In genomic region chr12:7638764-7639570, GRCh38 we compare ENCODE assay signal across 8 cellular contexts. TPM values are rescaled to one million over a fixed set of nuclear protein-coding genes. Genes with fewer than 3 reads are reported as not detected.
A peak's percentile ranks its signal among the peaks of the same experiment; 100 is the strongest.
DNase-seq lines count a peak whose midpoint lies in the region; ATAC-seq, FAIRE-seq and TF ChIP-seq lines count a peak whose summit lies in the region.

No MANE protein-coding gene starts in this region.

- peak; percentile 14 for DNase-seq in DMS79 (lab: John Stamatoyannopoulos, UW)
- DNase-seq in H54 (ENCODE audit: insufficient read length, low spot score), result peak; percentile 60
- DNase-seq in NCI-H1105 (lab: John Stamatoyannopoulos, UW), result peak; percentile 82
- DNase-seq in SW480 (ENCODE audit: low spot score), result peak; percentile 91
- peak; percentile 92 for DNase-seq in adipocyte (ENCODE audit: low read depth)
- DNase-seq in left ventricle myocardium superior, result peak; percentile 65
- peak; percentile 53 to 77 for DNase-seq in psoas muscle
- DNase-seq in vagina (ENCODE audit: extremely low spot score in 2 of 2), result peak in 1 of 2 donors; percentile 91

- H3K27ac ChIP-seq in psoas muscle (no peak overlapping the region), vagina (no peak overlapping the region)

- H3K27me3 ChIP-seq in adipocyte (replicated peaks; ENCODE audit: control insufficient read depth, insufficient read depth, low read length), result peaks cover 14% of the 10 kb centered on the region
- peaks cover under 1 to 9% (median 2%) of the 10 kb centered on the region in 3 donors for H3K27me3 ChIP-seq in psoas muscle (ENCODE audit: insufficient read depth in 3 of 3, low read length in 2 of 3)
- no peaks in the 10 kb centered on the region for H3K27me3 ChIP-seq in vagina

- TF ChIP-seq CTCF in psoas muscle (IDR thresholded peaks at IDR 0.05) (peak; percentile 86), vagina (IDR thresholded peaks at IDR 0.05) (peak; percentile 88 to 95 (median 89))

- intact Hi-C loops in left ventricle myocardium superior (cut with micrococcal nuclease) (loop anchor here (2.0 to 10.0 kb wide), 2 partner anchors 174 to 418 kb away; no protein-coding TSS in a partner anchor), psoas muscle (cut with DNase I) (loop anchor here in 1 of 2 donors (1.0 to 10.0 kb wide), 3 partner anchors 419 to 577 kb away; partner anchors contain the start of gene C1S), vagina (cut with DNase I) (loop anchor here (5.0 kb wide), 1 partner anchor 422 kb away; no protein-coding TSS in a partner anchor)

- no peak for TF ChIP-seq POLR2A in H54 (IDR thresholded peaks at IDR 0.05; ENCODE audit: low read depth, low read length)
- no peak for TF ChIP-seq POLR2A in vagina (IDR thresholded peaks at IDR 0.05)

- H3K9ac ChIP-seq in adipocyte (ENCODE audit: low read length), result peak overlapping the region; percentile 57

- 32 to 39% (median 38%) methylated on average over 18 of the region's 18 CpGs for WGBS in psoas muscle, 3 donors

- H3K36me3 ChIP-seq in adipocyte (ENCODE audit: control insufficient read depth, insufficient read depth, low read length, severe bottlenecking) (no peaks in the 10 kb centered on the region), psoas muscle (ENCODE audit: insufficient read depth in 1 of 2, low read depth in 1 of 2) (no peaks in the 10 kb centered on the region), vagina (no peaks in the 10 kb centered on the region)

- H3K4me3 ChIP-seq in adipocyte (ENCODE audit: low read length) (peak overlapping the region; percentile 67), psoas muscle (no peak overlapping the region), vagina (no peak overlapping the region)

- FAIRE-seq in H54 (lab: Jason Lieb, UNC), result peak; percentile 38

- H3K4me1 ChIP-seq in adipocyte (ENCODE audit: control insufficient read depth, insufficient read depth, low read length) (peaks cover 4% of the 10 kb centered on the region), psoas muscle (no peaks in the 10 kb centered on the region), vagina (no peaks in the 10 kb centered on the region)

- H3K9me3 ChIP-seq in adipocyte (ENCODE audit: control insufficient read depth, low read length) (no peaks in the 10 kb centered on the region), psoas muscle (no peaks in the 10 kb centered on the region), vagina (no peaks in the 10 kb centered on the region)

- ATAC-seq in left ventricle myocardium superior, result peak; percentile 97
- peak; percentile 85 to 97 (median 86) for ATAC-seq in psoas muscle

RNA-seq across cellular contexts. Expression of gene APOBEC1, which starts 26.7 kb away (rescaled TPM):
- not detected for total RNA-seq in left ventricle myocardium superior
- total RNA-seq in psoas muscle, result not detected
- under 1 TPM in 1 of 3 donors, not detected in 2; 0.18 TPM for polyA plus RNA-seq in psoas muscle
- not detected for total RNA-seq in vagina

RNA-seq across cellular contexts. Expression of gene GDF3, which starts 56.6 kb away (rescaled TPM):
- total RNA-seq in left ventricle myocardium superior (not detected), psoas muscle (under 1 TPM in 1 of 4 donors, not detected in 3; 0.30 TPM), vagina (not detected)
- polyA plus RNA-seq in psoas muscle, result under 1 TPM; 0.04 to 0.37 (median 0.05) TPM
